In the genomic region with DNA sequence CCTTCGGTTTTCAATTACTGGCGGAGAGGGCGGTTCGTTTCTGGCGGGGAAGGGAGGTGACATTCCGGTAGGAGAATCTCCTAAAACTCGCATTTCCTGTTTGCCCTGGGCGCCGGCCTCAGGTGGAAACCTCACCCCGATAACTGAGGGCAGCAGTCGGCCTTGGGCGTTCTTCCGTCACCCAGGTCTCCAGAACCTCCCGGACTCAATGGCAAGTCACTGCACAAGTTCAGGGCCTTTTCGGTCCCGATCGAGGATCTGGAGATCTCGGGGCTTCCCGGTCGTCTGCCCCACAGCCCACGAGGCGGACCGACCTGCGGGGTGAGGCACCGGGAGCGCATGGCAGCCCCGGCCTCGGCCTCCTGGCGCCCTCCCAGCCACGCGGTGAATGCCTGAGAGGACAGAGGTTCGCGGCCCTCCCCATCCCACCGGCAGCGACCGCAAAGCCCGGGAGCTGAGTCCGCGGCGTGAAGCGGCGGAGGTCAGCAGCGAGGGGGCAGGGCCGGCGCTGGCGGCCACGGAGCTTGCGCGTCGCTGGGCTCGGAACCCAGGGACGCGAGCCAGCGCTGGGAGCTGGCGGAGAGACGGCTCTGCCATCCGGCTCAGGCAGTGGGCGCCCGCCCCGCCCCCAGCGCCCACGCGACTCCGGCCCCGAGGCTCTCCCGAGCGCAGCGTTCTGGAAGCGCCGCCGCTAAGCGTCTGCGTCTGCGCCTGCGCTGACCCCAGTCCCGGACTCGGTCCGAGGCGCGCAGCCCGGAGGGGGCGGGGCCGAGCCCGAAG, we compare ENCODE assay signal across 8 cellular contexts. TPM values are rescaled to one million over a fixed set of nuclear protein-coding genes. Genes with fewer than 3 reads are reported as not detected.
DNase-seq lines count a peak whose midpoint lies in the region; ATAC-seq and TF ChIP-seq lines count a peak whose summit lies in the region.

No MANE protein-coding gene starts in this region.

- peaks cover 7% of the 10 kb centered on the region for H3K4me1 Mint-ChIP-seq in activated CD8-positive, alpha-beta T cell treated with anti-CD3 and anti-CD28 coated beads, Interleukin-2, amount 10 ng/mL, durations not matched to agents 7 days and 5 days (ENCODE audit: low read depth)

- H3K27me3 Mint-ChIP-seq in activated CD8-positive, alpha-beta T cell treated with anti-CD3 and anti-CD28 coated beads, Interleukin-2, amount 10 ng/mL, durations not matched to agents 7 days and 5 days (ENCODE audit: low read depth) = peaks cover 15% of the 10 kb centered on the region

- no peaks in the 10 kb centered on the region for H3K9me3 ChIP-seq in ectodermal cell (ENCODE audit: control insufficient read depth, low read length)
- H3K9me3 ChIP-seq in lung (ENCODE audit: control insufficient read depth in 2 of 2, insufficient read depth in 1 of 2, low read length in 1 of 2) = no peaks in the 10 kb centered on the region

- peak overlapping the region; percentile 69 for H3K4me3 Mint-ChIP-seq in activated CD8-positive, alpha-beta T cell treated with anti-CD3 and anti-CD28 coated beads, Interleukin-2, amount 10 ng/mL, durations not matched to agents 7 days and 5 days

- WGBS in ectodermal cell, 2 experiments = 0% methylated on average over 84 of the region's 84 CpGs
- WGBS in lung, 2 donors = 0 to 1% methylated on average over 53 to 84 of the region's 84 CpGs

- ATAC-seq in GM19372 (IDR thresholded peaks at IDR 0.05; ENCODE audit: low read depth, unreplicated experiment) = peak; percentile 87
- peak; percentile 75 for ATAC-seq in HG03520 (IDR thresholded peaks at IDR 0.05; ENCODE audit: unreplicated experiment)
- peak; percentile 93 for ATAC-seq in activated CD8-positive, alpha-beta T cell treated with anti-CD3 and anti-CD28 coated beads, Interleukin-2, amount 10 ng/mL, durations not matched to agents 7 days and 5 days
- peak; percentile 96 for ATAC-seq in lung (ENCODE audit: insufficient read depth, low FRiP score)

- no peaks in the 10 kb centered on the region for H3K9me3 Mint-ChIP-seq in activated CD8-positive, alpha-beta T cell treated with anti-CD3 and anti-CD28 coated beads, Interleukin-2, amount 10 ng/mL, durations not matched to agents 7 days and 5 days (ENCODE audit: insufficient read depth)

- no peak for TF ChIP-seq CTCF in C4-2B (conservative IDR thresholded peaks at IDR 0.05)
- no peak for TF ChIP-seq CTCF in lung (IDR thresholded peaks at IDR 0.05; ENCODE audit: control extremely low read depth, extremely low read depth)

- CTCF ChIA-PET in activated CD8-positive, alpha-beta T cell treated with anti-CD3 and anti-CD28 coated beads, Interleukin-2, amount 10 ng/mL, durations not matched to agents 7 days and 5 days (lab: Charles Lee) = interaction anchor here (1.0 kb wide), 1 partner anchor 71 kb away, joined by 5 read pairs; no protein-coding TSS in a partner anchor

- H3K27ac Mint-ChIP-seq in activated CD8-positive, alpha-beta T cell treated with anti-CD3 and anti-CD28 coated beads, Interleukin-2, amount 10 ng/mL, durations not matched to agents 7 days and 5 days = peak overlapping the region; percentile 20

- H3K36me3 ChIP-seq in ectodermal cell (ENCODE audit: control insufficient read depth, insufficient read depth, low read length) (no peaks in the 10 kb centered on the region), lung (ENCODE audit: control insufficient read depth in 2 of 2, insufficient read depth in 2 of 2, low read length in 2 of 2) (no peaks in the 10 kb centered on the region)

- H3K27ac ChIP-seq in C4-2B = peak overlapping the region; percentile 100
- H3K27ac ChIP-seq in ectodermal cell (ENCODE audit: insufficient read depth, low read depth, low read length, poor library complexity, severe bottlenecking) = peak overlapping the region; percentile 82
- H3K27ac ChIP-seq in lung (ENCODE audit: low read depth in 1 of 2, low read length in 1 of 2) = peak overlapping the region; percentile 99 to 100

- H3K27me3 ChIP-seq in ectodermal cell (ENCODE audit: control insufficient read depth, insufficient read depth, low read length, poor library complexity, severe bottlenecking) (peaks cover 5% of the 10 kb centered on the region), lung (ENCODE audit: control insufficient read depth, insufficient read depth) (no peaks in the 10 kb centered on the region)

- POLR2A ChIA-PET in activated CD8-positive, alpha-beta T cell treated with anti-CD3 and anti-CD28 coated beads, Interleukin-2, amount 10 ng/mL, durations not matched to agents 7 days and 5 days (lab: Charles Lee) = interaction anchor here (0.9 kb wide), 1 partner anchor 10 kb away, joined by 3 read pairs; no protein-coding TSS in a partner anchor

- peak; percentile 88 for DNase-seq in NCI-H774 (lab: John Stamatoyannopoulos, UW)
- DNase-seq in activated CD8-positive, alpha-beta T cell treated with anti-CD3 and anti-CD28 coated beads, Interleukin-2, amount 10 ng/mL, durations not matched to agents 7 days and 5 days = peak; percentile 88
- peak; percentile 91 for DNase-seq in lung (ENCODE audit: low spot score)
- DNase-seq in stimulated activated CD4-positive, alpha-beta T cell treated with anti-CD3 and anti-CD28 coated beads, TNF-alpha, amount 100 ng/mL, for 24 hours (ENCODE audit: low read depth in 3 of 3) = peak; percentile 75 to 94 (median 86)

- H3K36me3 Mint-ChIP-seq in activated CD8-positive, alpha-beta T cell treated with anti-CD3 and anti-CD28 coated beads, Interleukin-2, amount 10 ng/mL, durations not matched to agents 7 days and 5 days (ENCODE audit: low read depth) = no peaks in the 10 kb centered on the region

- H3K4me1 ChIP-seq in ectodermal cell (ENCODE audit: control insufficient read depth, insufficient read depth, low read length) (no peaks in the 10 kb centered on the region), lung (ENCODE audit: control insufficient read depth in 2 of 2, insufficient read depth in 2 of 2, low read length in 2 of 2) (peaks cover 0 to 5% of the 10 kb centered on the region in 2 donors)

- H3K4me3 ChIP-seq in ectodermal cell (ENCODE audit: insufficient read depth, low read depth, low read length) (peak overlapping the region; percentile 79), lung (peak overlapping the region; percentile 75)

RNA-seq across cellular contexts. Expression of gene SRL, which starts 58.4 kb away (rescaled TPM):
- not detected for total RNA-seq in activated CD8-positive, alpha-beta T cell treated with anti-CD3 and anti-CD28 coated beads, Interleukin-2, amount 10 ng/mL, durations not matched to agents 7 days and 5 days
- 0.57 TPM for polyA plus RNA-seq in ectodermal cell (2013, experiment 1 of 4)
- 0.20 TPM for polyA plus RNA-seq in ectodermal cell (2013, experiment 2 of 4)
- 0.75 TPM for polyA plus RNA-seq in ectodermal cell (2013, experiment 3 of 4)
- polyA plus RNA-seq in ectodermal cell (2013, experiment 4 of 4) = 1.3 TPM
- 1 to 10 TPM; 2.1 to 2.9 TPM for total RNA-seq in lung
- under 1 TPM; 0.30 to 0.37 TPM for polyA plus RNA-seq in lung

Comparison
In these comparisons a context has a peak if more than half of its experiments do, and no peak if none do; other contexts are left out.
1. Peak in every context shown above with its lines: DNase-seq, ATAC-seq, H3K4me3 ChIP-seq and H3K27ac ChIP-seq.